1 cellular context compared by ENCODE assay signal in the genomic region with DNA sequence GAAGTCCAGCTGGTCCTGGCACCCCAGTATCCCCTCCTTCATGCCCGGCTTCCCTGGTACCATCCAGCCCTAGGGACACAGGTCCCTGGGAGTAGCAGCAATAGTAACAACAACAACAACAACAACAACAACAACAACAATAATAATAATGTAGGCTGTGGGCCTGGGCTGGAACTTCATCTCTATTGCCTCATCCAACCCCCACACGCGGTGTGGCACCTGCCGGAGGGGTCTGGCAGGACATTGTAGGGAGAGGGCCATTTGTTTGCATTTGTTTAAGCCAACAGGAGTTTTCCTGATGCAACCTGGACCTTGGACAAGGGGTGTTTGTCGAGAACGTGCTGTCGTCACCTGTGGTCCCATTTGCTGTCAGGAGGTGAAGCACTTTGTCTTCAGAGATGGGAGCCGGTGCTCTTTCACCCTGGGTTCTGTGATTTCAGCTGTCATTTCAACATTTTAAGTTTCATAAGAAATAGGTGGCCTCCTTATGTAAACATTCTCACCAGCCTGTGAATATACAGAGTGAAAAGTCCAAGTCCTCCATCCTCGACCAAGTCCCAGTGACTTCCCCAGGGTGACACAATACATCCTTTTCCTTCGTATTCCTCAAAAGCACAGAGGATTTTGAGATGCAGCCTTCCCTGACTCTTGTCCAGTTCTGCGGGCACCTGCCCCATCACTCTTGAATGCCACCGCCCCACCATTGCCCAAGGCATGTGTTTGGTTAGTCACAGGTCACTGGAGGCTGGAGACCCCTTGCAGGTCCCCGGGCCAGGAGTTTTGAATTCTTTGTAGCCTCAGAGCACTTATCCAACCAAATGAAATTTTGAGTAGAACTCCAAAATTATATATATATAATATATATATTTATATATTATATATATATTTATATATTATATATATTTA.
TF ChIP-seq lines count a peak whose summit lies in the region.

No MANE protein-coding gene starts in this region.

TF ChIP-seq in HepG2, 621 proteins besides CTCF, POLR2A, EP300 and RAD21 (continues in another document):
- TF ChIP-seq ATF1 (CRISPR knock-in tag; IDR thresholded peaks at IDR 0.05) (peak; percentile 62), ZSCAN12 (CRISPR knock-in tag; IDR thresholded peaks at IDR 0.05) (no peak), ZNF740 (CRISPR knock-in tag; IDR thresholded peaks at IDR 0.05) (no peak), MATR3 (CRISPR knock-in tag; IDR thresholded peaks at IDR 0.05) (no peak), ZNF766 (CRISPR knock-in tag; IDR thresholded peaks at IDR 0.05; ENCODE audit: borderline replicate concordance) (peak; percentile 64; the same call in 1 of the 2 replicates), ZNF574 (CRISPR knock-in tag; IDR thresholded peaks at IDR 0.05) (peak; percentile 85), SRSF4 (IDR thresholded peaks at IDR 0.05; ENCODE audit: low read depth, low read length, poor library complexity, severe bottlenecking) (no peak), HNF4G (IDR thresholded peaks at IDR 0.05; ENCODE audit: borderline replicate concordance, low read depth, low read length) (peak; percentile 99), HNF4G (CRISPR knock-in tag; IDR thresholded peaks at IDR 0.05; ENCODE audit: borderline replicate concordance, low read depth) (peak; percentile 96), ZBTB43 (CRISPR knock-in tag; conservative IDR thresholded peaks at IDR 0.05) (peak; percentile 62; the same call in 1 of the 2 replicates), JARID2 (CRISPR knock-in tag; IDR thresholded peaks at IDR 0.05; ENCODE audit: insufficient replicate concordance) (no peak), ZNF503 (CRISPR knock-in tag; IDR thresholded peaks at IDR 0.05) (peak; percentile 89), ZNF326 (CRISPR knock-in tag; IDR thresholded peaks at IDR 0.05; ENCODE audit: borderline replicate concordance) (no peak), SRF (IDR thresholded peaks at IDR 0.05; ENCODE audit: low read depth, low read length) (no peak), MIER2 (CRISPR knock-in tag; IDR thresholded peaks at IDR 0.05) (peak; percentile 77), ZNF556 (CRISPR knock-in tag; IDR thresholded peaks at IDR 0.05; ENCODE audit: borderline replicate concordance) (peak; percentile 63; the same call in 1 of the 2 replicates), HNRNPUL1 (IDR thresholded peaks at IDR 0.05; ENCODE audit: low read depth, low read length) (no peak), ZNF232 (CRISPR knock-in tag; IDR thresholded peaks at IDR 0.05; ENCODE audit: borderline replicate concordance) (peak; percentile 75; the same call in 1 of the 2 replicates), NONO (IDR thresholded peaks at IDR 0.05) (no peak), NONO (CRISPR knock-in tag; conservative IDR thresholded peaks at IDR 0.05) (peak; percentile 82), JDP2 (CRISPR knock-in tag; IDR thresholded peaks at IDR 0.05; ENCODE audit: borderline replicate concordance) (no peak; the same call in 1 of the 2 replicates), TFE3 (CRISPR knock-in tag; IDR thresholded peaks at IDR 0.05) (peak; percentile 79), SATB2 (CRISPR knock-in tag; IDR thresholded peaks at IDR 0.05) (no peak), ZNF468 (CRISPR knock-in tag; IDR thresholded peaks at IDR 0.05) (no peak), SMYD3 (CRISPR knock-in tag; IDR thresholded peaks at IDR 0.05) (no peak; the same call in 1 of the 2 replicates), PHF20 (CRISPR knock-in tag; IDR thresholded peaks at IDR 0.05) (no peak), NR2F6 (IDR thresholded peaks at IDR 0.05) (peak; percentile 91), NR2F6 (CRISPR knock-in tag; IDR thresholded peaks at IDR 0.05) (peak; percentile 92), AKAP8 (CRISPR knock-in tag; IDR thresholded peaks at IDR 0.05) (no peak), MED1 (CRISPR knock-in tag; IDR thresholded peaks at IDR 0.05) (peak; percentile 95), KLF16 (CRISPR knock-in tag; IDR thresholded peaks at IDR 0.05) (peak in 1 of 2 experiments; percentile 90; a peak in 2 of 4 replicates), ZNF263 (CRISPR knock-in tag; IDR thresholded peaks at IDR 0.05) (peak; percentile 50; the same call in 1 of the 2 replicates), ZNF530 (CRISPR knock-in tag; IDR thresholded peaks at IDR 0.05; ENCODE audit: low read depth) (no peak), ATRX (CRISPR knock-in tag; IDR thresholded peaks at IDR 0.05; ENCODE audit: borderline replicate concordance) (no peak), ZFP37 (CRISPR knock-in tag; IDR thresholded peaks at IDR 0.05; ENCODE audit: borderline replicate concordance) (peak; percentile 62; the same call in 1 of the 2 replicates)
- TF ChIP-seq, protein P1, sequence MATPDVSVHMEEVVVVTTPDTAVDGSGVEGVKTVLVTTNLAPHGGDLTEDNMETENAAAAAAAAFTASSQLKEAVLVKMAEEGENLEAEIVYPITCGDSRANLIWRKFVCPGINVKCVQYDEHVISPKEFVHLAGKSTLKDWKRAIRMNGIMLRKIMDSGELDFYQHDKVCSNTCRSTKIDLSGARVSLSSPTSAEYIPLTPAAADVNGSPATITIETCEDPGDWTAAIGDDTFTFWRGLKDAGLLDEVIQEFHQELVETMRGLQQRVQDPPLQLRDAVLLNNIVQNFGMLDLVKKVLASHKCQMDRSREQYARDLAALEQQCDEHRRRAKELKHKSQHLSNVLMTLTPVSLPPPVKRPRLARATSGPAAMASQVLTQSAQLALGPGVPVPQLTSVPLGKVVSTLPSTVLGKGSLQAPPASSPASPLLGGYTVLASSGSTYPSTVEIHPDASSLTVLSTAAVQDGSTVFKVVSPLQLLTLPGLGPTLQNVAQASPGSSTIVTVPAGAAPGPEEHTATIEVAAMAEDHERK (CRISPR knock-in tag; IDR thresholded peaks at IDR 0.05; ENCODE audit: low read depth): no peak
- TF ChIP-seq, protein P2, sequence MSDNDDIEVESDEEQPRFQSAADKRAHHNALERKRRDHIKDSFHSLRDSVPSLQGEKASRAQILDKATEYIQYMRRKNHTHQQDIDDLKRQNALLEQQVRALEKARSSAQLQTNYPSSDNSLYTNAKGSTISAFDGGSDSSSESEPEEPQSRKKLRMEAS (IDR thresholded peaks at IDR 0.05): peak; percentile 92
- TF ChIP-seq, protein P3, sequence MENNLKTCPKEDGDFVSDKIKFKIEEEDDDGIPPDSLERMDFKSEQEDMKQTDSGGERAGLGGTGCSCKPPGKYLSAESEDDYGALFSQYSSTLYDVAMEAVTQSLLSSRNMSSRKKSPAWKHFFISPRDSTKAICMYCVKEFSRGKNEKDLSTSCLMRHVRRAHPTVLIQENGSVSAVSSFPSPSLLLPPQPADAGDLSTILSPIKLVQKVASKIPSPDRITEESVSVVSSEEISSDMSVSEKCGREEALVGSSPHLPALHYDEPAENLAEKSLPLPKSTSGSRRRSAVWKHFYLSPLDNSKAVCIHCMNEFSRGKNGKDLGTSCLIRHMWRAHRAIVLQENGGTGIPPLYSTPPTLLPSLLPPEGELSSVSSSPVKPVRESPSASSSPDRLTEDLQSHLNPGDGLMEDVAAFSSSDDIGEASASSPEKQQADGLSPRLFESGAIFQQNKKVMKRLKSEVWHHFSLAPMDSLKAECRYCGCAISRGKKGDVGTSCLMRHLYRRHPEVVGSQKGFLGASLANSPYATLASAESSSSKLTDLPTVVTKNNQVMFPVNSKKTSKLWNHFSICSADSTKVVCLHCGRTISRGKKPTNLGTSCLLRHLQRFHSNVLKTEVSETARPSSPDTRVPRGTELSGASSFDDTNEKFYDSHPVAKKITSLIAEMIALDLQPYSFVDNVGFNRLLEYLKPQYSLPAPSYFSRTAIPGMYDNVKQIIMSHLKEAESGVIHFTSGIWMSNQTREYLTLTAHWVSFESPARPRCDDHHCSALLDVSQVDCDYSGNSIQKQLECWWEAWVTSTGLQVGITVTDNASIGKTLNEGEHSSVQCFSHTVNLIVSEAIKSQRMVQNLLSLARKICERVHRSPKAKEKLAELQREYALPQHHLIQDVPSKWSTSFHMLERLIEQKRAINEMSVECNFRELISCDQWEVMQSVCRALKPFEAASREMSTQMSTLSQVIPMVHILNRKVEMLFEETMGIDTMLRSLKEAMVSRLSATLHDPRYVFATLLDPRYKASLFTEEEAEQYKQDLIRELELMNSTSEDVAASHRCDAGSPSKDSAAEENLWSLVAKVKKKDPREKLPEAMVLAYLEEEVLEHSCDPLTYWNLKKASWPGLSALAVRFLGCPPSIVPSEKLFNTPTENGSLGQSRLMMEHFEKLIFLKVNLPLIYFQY (CRISPR knock-in tag; IDR thresholded peaks at IDR 0.05; ENCODE audit: borderline replicate concordance): peak; percentile 63; the same call in 1 of the 2 replicates
- TF ChIP-seq, protein P4, sequence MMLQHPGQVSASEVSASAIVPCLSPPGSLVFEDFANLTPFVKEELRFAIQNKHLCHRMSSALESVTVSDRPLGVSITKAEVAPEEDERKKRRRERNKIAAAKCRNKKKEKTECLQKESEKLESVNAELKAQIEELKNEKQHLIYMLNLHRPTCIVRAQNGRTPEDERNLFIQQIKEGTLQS (CRISPR knock-in tag; IDR thresholded peaks at IDR 0.05): peak; percentile 98
- TF ChIP-seq, protein P5, sequence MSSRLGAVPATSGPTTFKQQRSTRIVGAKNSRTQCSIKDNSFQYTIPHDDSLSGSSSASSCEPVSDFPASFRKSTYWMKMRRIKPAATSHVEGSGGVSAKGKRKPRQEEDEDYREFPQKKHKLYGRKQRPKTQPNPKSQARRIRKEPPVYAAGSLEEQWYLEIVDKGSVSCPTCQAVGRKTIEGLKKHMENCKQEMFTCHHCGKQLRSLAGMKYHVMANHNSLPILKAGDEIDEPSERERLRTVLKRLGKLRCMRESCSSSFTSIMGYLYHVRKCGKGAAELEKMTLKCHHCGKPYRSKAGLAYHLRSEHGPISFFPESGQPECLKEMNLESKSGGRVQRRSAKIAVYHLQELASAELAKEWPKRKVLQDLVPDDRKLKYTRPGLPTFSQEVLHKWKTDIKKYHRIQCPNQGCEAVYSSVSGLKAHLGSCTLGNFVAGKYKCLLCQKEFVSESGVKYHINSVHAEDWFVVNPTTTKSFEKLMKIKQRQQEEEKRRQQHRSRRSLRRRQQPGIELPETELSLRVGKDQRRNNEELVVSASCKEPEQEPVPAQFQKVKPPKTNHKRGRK (CRISPR knock-in tag; IDR thresholded peaks at IDR 0.05): no peak
- TF ChIP-seq, protein P6, sequence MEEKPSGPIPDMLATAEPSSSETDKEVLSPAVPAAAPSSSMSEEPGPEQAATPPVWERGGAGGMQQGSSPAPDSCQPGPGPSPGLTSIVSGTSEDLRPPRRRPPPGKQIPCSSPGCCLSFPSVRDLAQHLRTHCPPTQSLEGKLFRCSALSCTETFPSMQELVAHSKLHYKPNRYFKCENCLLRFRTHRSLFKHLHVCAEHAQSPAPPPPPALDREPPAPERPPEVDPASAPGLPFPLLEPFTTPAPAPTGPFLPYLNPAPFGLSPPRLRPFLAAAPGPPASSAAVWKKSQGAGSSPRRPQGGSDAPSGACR (CRISPR knock-in tag; IDR thresholded peaks at IDR 0.05): peak; percentile 85; the same call in 1 of the 2 replicates
